ENCODE assay signal across 8 cellular contexts in the genomic region with DNA sequence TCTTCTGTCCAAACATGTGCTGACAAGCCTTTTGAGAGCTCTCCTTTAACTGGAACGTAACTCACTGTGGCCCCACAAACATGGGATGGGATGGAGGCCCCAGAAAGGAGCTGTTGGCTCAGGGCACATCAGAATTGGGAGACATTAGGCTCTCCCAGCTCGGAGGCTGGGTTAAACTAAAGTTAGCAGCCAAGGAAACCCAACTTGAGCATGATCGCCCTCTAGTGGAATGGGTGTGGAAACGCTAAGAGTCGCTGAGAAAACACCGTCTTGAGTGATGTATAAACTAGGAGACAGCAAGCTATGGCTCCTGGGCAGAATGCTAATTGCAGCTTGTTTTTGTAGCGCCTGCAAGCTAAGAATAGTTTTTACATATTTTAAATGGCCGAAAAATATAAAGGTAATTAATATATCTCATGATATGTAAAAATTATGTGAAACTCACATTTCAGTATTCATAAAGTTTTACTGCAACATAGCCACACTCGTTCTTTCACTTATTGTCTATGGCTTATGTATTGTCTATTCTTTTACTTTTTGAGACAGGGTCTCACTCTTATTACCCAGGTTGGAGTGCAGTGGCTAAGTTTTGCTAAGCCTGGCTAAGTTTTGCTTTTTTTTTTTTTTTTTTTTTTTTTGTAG.
A peak's percentile ranks its signal among the peaks of the same experiment; 100 is the strongest.
DNase-seq lines count a peak whose midpoint lies in the region; ATAC-seq, FAIRE-seq and TF ChIP-seq lines count a peak whose summit lies in the region.

No MANE protein-coding gene starts in this region.

- H3K4me2 ChIP-seq in astrocyte (ENCODE audit: low read length): no peak overlapping the region

- no peak overlapping the region for H2AFZ ChIP-seq in astrocyte (ENCODE audit: low read depth, low read length)

- no peak overlapping the region for H3K9ac ChIP-seq in astrocyte (ENCODE audit: low read length)

- no peaks in the 10 kb centered on the region for H3K9me3 Mint-ChIP-seq in astrocyte (ENCODE audit: unreplicated experiment)

- peak; percentile 69 for ATAC-seq in GM18868 (IDR thresholded peaks at IDR 0.05; ENCODE audit: unreplicated experiment)
- peak in 1 of 2 donors; percentile 73 for ATAC-seq in gastrocnemius medialis
- ATAC-seq in HG03045 (IDR thresholded peaks at IDR 0.05; ENCODE audit: unreplicated experiment): no peak

- TF ChIP-seq CTCF in astrocyte (IDR thresholded peaks at IDR 0.05; ENCODE audit: insufficient read depth, low read depth, low read length): peak; percentile 90
- TF ChIP-seq CTCF in gastrocnemius medialis (IDR thresholded peaks at IDR 0.05 in 4 of 5, conservative IDR thresholded peaks at IDR 0.05 in 1 of 5): peak; percentile 53 to 74 (median 61)

- peak; percentile 17 for FAIRE-seq in astrocyte (lab: Jason Lieb, UNC)

- H3K9me3 ChIP-seq in astrocyte (ENCODE audit: insufficient read depth, low read depth, low read length) (no peaks in the 10 kb centered on the region), gastrocnemius medialis (no peaks in the 10 kb centered on the region)

- no peak overlapping the region for H3K4me3 Mint-ChIP-seq in astrocyte (ENCODE audit: unreplicated experiment)

- H3K79me2 ChIP-seq in astrocyte (ENCODE audit: insufficient read depth, low read length): no peaks in the 10 kb centered on the region

- DNase-seq in AML-193 (lab: John Stamatoyannopoulos, UW) (peak; percentile 87 to 90), NCI-H1092 (lab: John Stamatoyannopoulos, UW) (peak; percentile 71), SK-MEL-5 (ENCODE audit: low read depth, low spot score) (peak; percentile 93), astrocyte (ENCODE audit: low read depth) (peak; percentile 58), hippocampal formation (lab: John Stamatoyannopoulos, UW) (peak; percentile 52 to 57), gastrocnemius medialis (peak in 1 of 2 donors; percentile 34)

- H3K27me3 Mint-ChIP-seq in astrocyte (ENCODE audit: low read depth, unreplicated experiment): no peaks in the 10 kb centered on the region

- H4K20me1 ChIP-seq in astrocyte (ENCODE audit: insufficient read depth, low read length): no peaks in the 10 kb centered on the region

- H3K4me1 Mint-ChIP-seq in astrocyte (ENCODE audit: low read depth, unreplicated experiment): peaks cover 19% of the 10 kb centered on the region

- intact Hi-C loops in gastrocnemius medialis (cut with DNase I; ENCODE audit: low total_unique reads): no loop called here

- H3K4me1 ChIP-seq in astrocyte (ENCODE audit: insufficient read depth, low read length) (peaks cover 9% of the 10 kb centered on the region), gastrocnemius medialis (peaks cover 0 to 3% of the 10 kb centered on the region in 2 donors)

- no peak for TF ChIP-seq POLR2A in gastrocnemius medialis (IDR thresholded peaks at IDR 0.05)

- no peak overlapping the region for H3K4me3 ChIP-seq in astrocyte (ENCODE audit: insufficient read depth, low read depth, low read length)
- no peak overlapping the region for H3K4me3 ChIP-seq in gastrocnemius medialis

- in situ Hi-C loops in SK-MEL-5 (cut with HindIII; ENCODE audit: low pct_unique_long_range_greater_than_20kb, low sequenced_read_pairs) (no loop called here), gastrocnemius medialis (cut with MboI; ENCODE audit: low sequenced_read_pairs in 4 of 4) (no loop called here)

- no peak overlapping the region for H3K27ac ChIP-seq in astrocyte (ENCODE audit: low read depth, low read length)
- no peak overlapping the region for H3K27ac ChIP-seq in gastrocnemius medialis

- no peaks in the 10 kb centered on the region for H3K27me3 ChIP-seq in astrocyte (ENCODE audit: insufficient read depth, low read length)
- no peaks in the 10 kb centered on the region for H3K27me3 ChIP-seq in gastrocnemius medialis

- H3K36me3 Mint-ChIP-seq in astrocyte (ENCODE audit: low read depth, unreplicated experiment): peaks cover 5% of the 10 kb centered on the region

- H3K27ac Mint-ChIP-seq in astrocyte (ENCODE audit: unreplicated experiment): peak overlapping the region; percentile 69

- H3K36me3 ChIP-seq in astrocyte (ENCODE audit: insufficient read depth, low read length) (peaks cover 4% of the 10 kb centered on the region), gastrocnemius medialis (no peaks in the 10 kb centered on the region)
